19 cellular contexts compared by ENCODE assay signal in the genomic region with DNA sequence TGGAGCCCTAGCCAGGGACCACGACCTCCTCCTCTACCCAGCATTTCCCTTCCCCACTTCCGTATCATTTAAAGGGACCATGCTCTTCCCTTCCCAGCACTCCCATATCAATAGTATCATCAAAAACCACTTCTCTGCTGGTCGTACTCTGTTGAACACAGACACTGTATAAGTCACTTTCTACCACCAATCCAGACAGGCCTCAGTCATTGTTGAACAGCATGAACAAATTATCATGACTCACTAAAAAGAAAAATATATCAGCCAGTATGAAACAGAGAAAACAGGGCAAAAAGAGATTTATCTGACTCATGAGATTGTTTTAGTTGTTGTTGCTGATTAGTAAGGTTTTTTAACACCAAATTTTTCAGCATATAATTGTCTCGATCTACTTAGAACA.
DNase-seq lines count a peak whose midpoint lies in the region; TF ChIP-seq lines count a peak whose summit lies in the region.
"Had no signal": no experiment of that assay in that cellular context is flagged by ENCODE, and none has a peak within 500 bp of the region (broad histone marks: within the 10 kb centered on the region; RNA-seq: fewer than 3 reads in every experiment).

No MANE protein-coding gene starts in this region.

- TF ChIP-seq CTCF in SK-N-SH (IDR thresholded peaks at IDR 0.05) = no peak

- H3K79me2 ChIP-seq in SK-N-SH (ENCODE audit: insufficient read depth) = no peaks in the 10 kb centered on the region

- H3F3A ChIP-seq in SK-N-SH (replicated peaks; ENCODE audit: insufficient read depth) = no peaks in the 10 kb centered on the region

- no peak for TF ChIP-seq EP300 in SK-N-SH (IDR thresholded peaks at IDR 0.05; ENCODE audit: borderline replicate concordance in 1 of 2, low read depth in 1 of 2, low read length in 1 of 2)

- H3K27me3 ChIP-seq in SK-N-SH (ENCODE audit: insufficient read depth) = no peaks in the 10 kb centered on the region
- H3K27me3 ChIP-seq: BE2C, dorsolateral prefrontal cortex had no signal

- H3K9me2 ChIP-seq in SK-N-SH = no peaks in the 10 kb centered on the region

- no peak overlapping the region for H2AFZ ChIP-seq in SK-N-SH (ENCODE audit: low read depth)

- no peak for TF ChIP-seq RAD21 in SK-N-SH (IDR thresholded peaks at IDR 0.05; ENCODE audit: low read length)

- CTCF ChIA-PET in SK-N-SH (lab: Yijun Ruan, JAX) = no interaction called here

- no peak overlapping the region for H3K4me3 ChIP-seq in SK-N-SH (ENCODE audit: low read depth in 2 of 2, low read length in 1 of 2)
- H3K4me3 ChIP-seq: dorsolateral prefrontal cortex, mucosa of descending colon, prostate gland had no signal

- WGBS in SK-N-SH (ENCODE audit: low lambda C conversion rate) = 79% methylated on average over 4 of the region's 4 CpGs

- H3K27ac ChIP-seq in SK-N-SH (ENCODE audit: low read depth in 2 of 2, low read length in 1 of 2) = peak overlapping the region in 1 of 2 experiments; percentile 0; a peak in 1 of 4 replicates
- H3K27ac ChIP-seq: dorsolateral prefrontal cortex, prostate gland had no signal

- H3K9me3 ChIP-seq in SK-N-SH = peaks cover 8% of the 10 kb centered on the region
- H3K9me3 ChIP-seq: prostate gland had no signal

- DNase-seq in GM04504 (ENCODE audit: low read depth) = peak; percentile 2
- DNase-seq in amniotic epithelial cell (ENCODE audit: low read depth) = peak; percentile 12
- peak; percentile 31 for DNase-seq in fibroblast of the conjunctiva (ENCODE audit: low read depth)
- peak; percentile 26 for DNase-seq in smooth muscle cell of the brain vasculature (ENCODE audit: low read depth, low spot score)
- DNase-seq in activated CD4-positive, CD25-positive, alpha-beta regulatory T cell (lab: John Stamatoyannopoulos, UW) = no peak
- no peak for DNase-seq in iPS-NIHi11 (ENCODE audit: low spot score)
- no peak for DNase-seq in SK-N-SH
- DNase-seq: activated CD4-positive, alpha-beta T cell treated with anti-CD3 and anti-CD28 coated beads for 36 hours; activated CD8-positive, alpha-beta memory T cell treated with anti-CD3 and anti-CD28 coated beads, Interleukin-2, amount 50 U/mL, for 4 hours; activated effector memory CD4-positive, alpha-beta T cell treated with Interleukin-2 at 50 U/mL for 16 hours; BE2C; dorsolateral prefrontal cortex; MM.1S; mucosa of descending colon; NCI-H146; small intestine; stimulated activated CD4-positive, alpha-beta T cell treated with anti-CD3 and anti-CD28 coated beads, Interleukin-4, amount 100 ng/mL, for 24 hours; trophoblast cell had no signal

- no peak overlapping the region for H3K4me2 ChIP-seq in SK-N-SH

- H4K20me1 ChIP-seq in SK-N-SH (ENCODE audit: insufficient read depth) = no peaks in the 10 kb centered on the region

- peaks cover 0 to 15% of the 10 kb centered on the region in 2 experiments for H3K36me3 ChIP-seq in SK-N-SH (replicated peaks in 1 of 2; ENCODE audit: control insufficient read depth in 1 of 2, insufficient read depth in 2 of 2, low read length in 1 of 2)
- H3K36me3 ChIP-seq: BE2C, prostate gland had no signal

- POLR2A ChIA-PET in SK-N-SH (lab: Yijun Ruan, JAX) = no interaction called here

- H3K4me1 ChIP-seq in SK-N-SH (ENCODE audit: control insufficient read depth in 1 of 2, insufficient read depth in 2 of 2, low read depth in 1 of 2, low read length in 1 of 2) = no peaks in the 10 kb centered on the region
- H3K4me1 ChIP-seq: BE2C, prostate gland had no signal

- H3K9ac ChIP-seq in SK-N-SH = no peak overlapping the region

TF ChIP-seq in SK-N-SH, 30 proteins besides CTCF, POLR2A, EP300 and RAD21:
- TF ChIP-seq PBX3 (IDR thresholded peaks at IDR 0.05) (no peak), NRF1 (IDR thresholded peaks at IDR 0.05; ENCODE audit: low read depth, low read length) (no peak), GABPA (IDR thresholded peaks at IDR 0.05; ENCODE audit: low read depth) (no peak), FOSL2 (IDR thresholded peaks at IDR 0.05; ENCODE audit: borderline replicate concordance, low read depth) (no peak), NFIC (IDR thresholded peaks at IDR 0.05; ENCODE audit: borderline replicate concordance) (no peak), MEF2A (IDR thresholded peaks at IDR 0.05; ENCODE audit: borderline replicate concordance, low read depth) (no peak)
TF ChIP-seq in SK-N-SH: peak in this region for 0.

Comparison
In these comparisons a context has a peak if more than half of its experiments do, and no peak if none do; other contexts are left out.
1. DNase-seq: peak in GM04504 (single experiment), amniotic epithelial cell (single experiment), fibroblast of the conjunctiva (single experiment) and smooth muscle cell of the brain vasculature (single experiment); none in activated CD4-positive, CD25-positive, alpha-beta regulatory T cell (0 of 4), iPS-NIHi11 (single experiment) and SK-N-SH (single experiment).